ENCODE assay signal across 21 cellular contexts in the genomic region with DNA sequence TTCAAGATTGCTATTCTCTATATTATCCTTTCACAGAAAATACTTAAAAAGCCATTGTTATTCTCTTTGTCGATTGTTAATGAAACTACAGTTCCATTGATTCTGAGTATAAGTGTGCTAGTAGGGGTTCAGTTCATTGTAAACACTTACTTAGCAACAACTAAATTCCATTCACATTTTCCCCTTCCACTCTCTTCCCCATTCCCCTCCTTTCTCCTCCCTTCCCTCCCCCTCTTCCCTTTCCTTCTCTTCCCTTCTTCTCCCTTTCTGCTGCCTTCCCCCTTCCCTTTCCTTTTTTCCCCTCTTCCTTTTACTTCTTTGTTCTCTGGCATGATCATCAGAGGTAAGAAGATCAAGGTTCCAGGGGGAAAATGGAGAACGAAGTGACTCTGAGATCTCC. TPM values are rescaled to one million over a fixed set of nuclear protein-coding genes. Genes with fewer than 3 reads are reported as not detected.
DNase-seq lines count a peak whose midpoint lies in the region; ATAC-seq and TF ChIP-seq lines count a peak whose summit lies in the region.
"Had no signal": no experiment of that assay in that cellular context is flagged by ENCODE, and none has a peak within 500 bp of the region (broad histone marks: within the 10 kb centered on the region; RNA-seq: fewer than 3 reads in every experiment).

No MANE protein-coding gene starts in this region.

- peaks cover 2% of the 10 kb centered on the region; the same call in 1 of the 2 replicates for H3K9me2 ChIP-seq in GM23338 (ENCODE audit: insufficient read depth)

- CTCF ChIA-PET in HEK293 (lab: Yijun Ruan, JAX): no interaction called here

- H3K27me3 ChIP-seq in GM23338 (ENCODE audit: insufficient read depth) (no peaks in the 10 kb centered on the region), iPS-20b (ENCODE audit: insufficient read depth, low read length) (no peaks in the 10 kb centered on the region)

- H3K4me3 Mint-ChIP-seq in GM23338: no peak overlapping the region
- H3K4me3 Mint-ChIP-seq: CD4-positive, alpha-beta T cell had no signal

- H3K36me3 ChIP-seq in GM23338 (ENCODE audit: insufficient read depth) (no peaks in the 10 kb centered on the region), HEK293 (ENCODE audit: control insufficient read depth in 2 of 2, insufficient read depth in 1 of 2, low read length in 2 of 2) (no peaks in the 10 kb centered on the region), iPS-20b (ENCODE audit: insufficient read depth, low read depth, low read length) (no peaks in the 10 kb centered on the region)

- no peaks in the 10 kb centered on the region for H3K36me3 Mint-ChIP-seq in GM23338 (ENCODE audit: low read depth)

- peak overlapping the region; percentile 32; the same call in 1 of the 2 replicates for H3K27ac Mint-ChIP-seq in GM23338
- H3K27ac Mint-ChIP-seq: CD4-positive, alpha-beta T cell had no signal

- H4K20me1 ChIP-seq in GM23338 (replicated peaks; ENCODE audit: insufficient read depth): no peaks in the 10 kb centered on the region

- H3K27ac ChIP-seq in GM23338 (ENCODE audit: low read depth) (no peak overlapping the region), HEK293 (ENCODE audit: extremely low read depth, low read depth, low read length) (no peak overlapping the region), VCaP (peak overlapping the region; percentile 85), iPS-20b (ENCODE audit: low read length) (peak overlapping the region; percentile 69)
- H3K27ac ChIP-seq: C4-2B, HL-60 had no signal

- TF ChIP-seq CTCF in GM23338 (conservative IDR thresholded peaks at IDR 0.05; ENCODE audit: low read depth in 2 of 2): no peak
- TF ChIP-seq CTCF in HEK293 (tag by site-specific recombination; IDR thresholded peaks at IDR 0.05): no peak
- no peak for TF ChIP-seq CTCF in VCaP (conservative IDR thresholded peaks at IDR 0.05)

- H3K27me3 Mint-ChIP-seq in GM23338 (ENCODE audit: insufficient read depth, low read depth, poor library complexity): no peaks in the 10 kb centered on the region
- H3K27me3 Mint-ChIP-seq: CD4-positive, alpha-beta T cell had no signal

- H3K9me3 Mint-ChIP-seq in GM23338: no peaks in the 10 kb centered on the region
- H3K9me3 Mint-ChIP-seq: CD4-positive, alpha-beta T cell had no signal

- ATAC-seq in GM23338: peak; percentile 60
- no peak for ATAC-seq in HG02642 (IDR thresholded peaks at IDR 0.05; ENCODE audit: poor library complexity, unreplicated experiment)
- ATAC-seq in HG03354 (IDR thresholded peaks at IDR 0.05; ENCODE audit: poor library complexity, severe bottlenecking, unreplicated experiment): no peak
- ATAC-seq: HCT116 had no signal

- H2AFZ ChIP-seq in GM23338: peak overlapping the region; percentile 61; the same call in 1 of the 2 replicates

- POLR2A ChIA-PET in HEK293 (lab: Yijun Ruan, JAX): no interaction called here

- H3K79me2 ChIP-seq in GM23338 (replicated peaks; ENCODE audit: insufficient read depth): no peaks in the 10 kb centered on the region

- no peaks in the 10 kb centered on the region for H3K9me3 ChIP-seq in HEK293 (ENCODE audit: control insufficient read depth, insufficient read depth, low read depth, low read length)
- no peaks in the 10 kb centered on the region for H3K9me3 ChIP-seq in iPS-20b (ENCODE audit: insufficient read depth, low read depth, low read length)

- H3K4me1 ChIP-seq in GM23338 (ENCODE audit: insufficient read depth): peaks cover 24% of the 10 kb centered on the region
- no peaks in the 10 kb centered on the region for H3K4me1 ChIP-seq in HEK293 (ENCODE audit: control insufficient read depth, insufficient read depth, low read length)
- H3K4me1 ChIP-seq in iPS-20b (ENCODE audit: insufficient read depth, low read length): peaks cover 22% of the 10 kb centered on the region

- H3K4me3 ChIP-seq in GM23338: no peak overlapping the region
- H3K4me3 ChIP-seq in HEK293 (ENCODE audit: low read depth, low read length): no peak overlapping the region
- H3K4me3 ChIP-seq in iPS-20b (ENCODE audit: low read length): peak overlapping the region; percentile 17; the same call in 1 of the 2 replicates

- H3F3A ChIP-seq in GM23338 (replicated peaks; ENCODE audit: low read depth): 0 out of 2 replicates have a peak, but pooled peaks cover 3% of the 10 kb centered on the region

- peak; percentile 18 for DNase-seq in GM23338 (ENCODE audit: low spot score)
- DNase-seq in NCI-H2081 (lab: John Stamatoyannopoulos, UW): no peak
- no peak for DNase-seq in NCI-H1694 treated with DMSO at 0.1 percent for 48 hours (lab: John Stamatoyannopoulos, UW)
- DNase-seq: AML-193; CD4-positive, alpha-beta T cell; DMS153; DMS79; GDM1; Kasumi-1; KG1 had no signal

- H3K4me2 ChIP-seq in GM23338: peak overlapping the region; percentile 56; the same call in 1 of the 2 replicates

- no peak overlapping the region for H3K9ac ChIP-seq in iPS-20b (ENCODE audit: low read depth, low read length)

- peaks cover 27% of the 10 kb centered on the region for H3K4me1 Mint-ChIP-seq in GM23338

TF ChIP-seq in GM23338, 12 proteins besides CTCF, POLR2A, EP300 and RAD21 (continues in another document):
- no peak for TF ChIP-seq CREB1 (CRISPR knock-in tag; IDR thresholded peaks at IDR 0.05; ENCODE audit: low read depth)
- no peak for TF ChIP-seq STAT1 (IDR thresholded peaks at IDR 0.05; ENCODE audit: unreplicated experiment)
- TF ChIP-seq ZNF114 (CRISPR knock-in tag; IDR thresholded peaks at IDR 0.05): no peak
- no peak for TF ChIP-seq EZH2phosphoT487 (IDR thresholded peaks at IDR 0.05; ENCODE audit: unreplicated experiment)
- no peak for TF ChIP-seq POLR2AphosphoS5 (IDR thresholded peaks at IDR 0.05; ENCODE audit: low read depth)

TF ChIP-seq in HEK293, 187 proteins besides CTCF, POLR2A, EP300 and RAD21:
- TF ChIP-seq, protein P1, sequence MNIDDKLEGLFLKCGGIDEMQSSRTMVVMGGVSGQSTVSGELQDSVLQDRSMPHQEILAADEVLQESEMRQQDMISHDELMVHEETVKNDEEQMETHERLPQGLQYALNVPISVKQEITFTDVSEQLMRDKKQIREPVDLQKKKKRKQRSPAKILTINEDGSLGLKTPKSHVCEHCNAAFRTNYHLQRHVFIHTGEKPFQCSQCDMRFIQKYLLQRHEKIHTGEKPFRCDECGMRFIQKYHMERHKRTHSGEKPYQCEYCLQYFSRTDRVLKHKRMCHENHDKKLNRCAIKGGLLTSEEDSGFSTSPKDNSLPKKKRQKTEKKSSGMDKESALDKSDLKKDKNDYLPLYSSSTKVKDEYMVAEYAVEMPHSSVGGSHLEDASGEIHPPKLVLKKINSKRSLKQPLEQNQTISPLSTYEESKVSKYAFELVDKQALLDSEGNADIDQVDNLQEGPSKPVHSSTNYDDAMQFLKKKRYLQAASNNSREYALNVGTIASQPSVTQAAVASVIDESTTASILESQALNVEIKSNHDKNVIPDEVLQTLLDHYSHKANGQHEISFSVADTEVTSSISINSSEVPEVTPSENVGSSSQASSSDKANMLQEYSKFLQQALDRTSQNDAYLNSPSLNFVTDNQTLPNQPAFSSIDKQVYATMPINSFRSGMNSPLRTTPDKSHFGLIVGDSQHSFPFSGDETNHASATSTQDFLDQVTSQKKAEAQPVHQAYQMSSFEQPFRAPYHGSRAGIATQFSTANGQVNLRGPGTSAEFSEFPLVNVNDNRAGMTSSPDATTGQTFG (tag by site-specific recombination; IDR thresholded peaks at IDR 0.05; ENCODE audit: borderline replicate concordance): no peak
- TF ChIP-seq PRDM1 (tag by site-specific recombination; IDR thresholded peaks at IDR 0.05): peak; percentile 92
TF ChIP-seq in HEK293: peak in this region for 1.

RNA-seq across cellular contexts. Expression of a gene that starts 21.3 kb away (rescaled TPM):
- 9.0 and 11.0 TPM in 2 replicates for total RNA-seq in GM23338 (2014; rRNA removed; shearing (Covaris generic))
- 9.5 and 10.7 TPM in 2 replicates for polyA plus RNA-seq in GM23338 (2016; fragmentation: Nextera tagmentation; extraction: Ambion mirVana)

RNA-seq across cellular contexts. Expression of a gene that starts 41.6 kb away (rescaled TPM):
- not detected in 2 replicates for total RNA-seq in GM23338 (2014; rRNA removed; shearing (Covaris generic))
- not detected in 2 replicates for polyA plus RNA-seq in GM23338 (2016; fragmentation: Nextera tagmentation; extraction: Ambion mirVana)
- total RNA-seq: CD4-positive, alpha-beta T cell; Daoy; HT1080 had no signal
- polyA plus RNA-seq: BJ had no signal

Comparison
In these comparisons a context has a peak if more than half of its experiments do, and no peak if none do; other contexts are left out.
1. H3K27ac ChIP-seq: peak in VCaP (single experiment) and iPS-20b (single experiment); none in GM23338 (single experiment) and HEK293 (single experiment).